ENCODE assay signal across 10 cellular contexts in the genomic region with DNA sequence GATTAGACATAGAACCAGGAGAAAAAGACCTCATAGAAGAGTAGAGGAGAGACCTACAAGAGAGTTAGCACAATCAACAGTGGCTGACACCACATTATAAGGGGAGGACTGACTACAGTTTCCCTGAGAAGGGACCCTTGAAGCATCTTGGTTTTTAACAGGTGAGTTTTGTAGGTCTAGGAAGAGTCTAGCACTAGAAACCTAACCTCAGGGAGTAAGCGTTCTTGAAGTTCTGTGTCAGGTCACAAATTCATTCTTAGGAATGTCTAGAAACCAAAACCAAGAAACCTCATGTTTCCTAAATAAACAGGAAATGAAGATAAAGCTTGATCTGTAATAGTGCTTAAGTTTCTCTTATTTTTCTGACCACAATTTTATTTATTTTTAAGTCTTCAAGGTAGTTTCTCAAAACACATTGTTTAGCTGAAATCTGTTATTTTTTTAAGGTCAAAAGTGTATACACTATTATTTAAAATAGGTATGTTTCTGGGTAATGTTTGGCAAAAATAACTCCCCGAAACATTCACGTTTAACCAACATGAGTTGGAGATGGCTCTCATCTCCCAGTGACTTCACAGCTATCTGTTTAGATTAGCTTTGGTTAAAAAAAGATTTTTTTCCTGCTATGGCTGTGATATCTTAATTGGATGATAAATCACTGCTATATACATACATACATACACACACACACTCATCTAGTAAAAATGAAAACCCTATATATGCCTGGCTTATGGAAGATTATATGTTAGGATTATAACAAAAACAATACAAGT. TPM values are rescaled to one million over a fixed set of nuclear protein-coding genes. Genes with fewer than 3 reads are reported as not detected.
DNase-seq lines count a peak whose midpoint lies in the region; ATAC-seq, FAIRE-seq and TF ChIP-seq lines count a peak whose summit lies in the region.
"Had no signal": no experiment of that assay in that cellular context is flagged by ENCODE, and none has a peak within 500 bp of the region (broad histone marks: within the 10 kb centered on the region; RNA-seq: fewer than 3 reads in every experiment).

No MANE protein-coding gene starts in this region.

- 45% methylated on average over 3 of the region's 3 CpGs for WGBS in right lobe of liver (ENCODE audit: insufficient coverage, low coverage, low lambda C conversion rate, missing lambda C conversion rate)
- WGBS in HepG2 (ENCODE audit: low lambda C conversion rate) = 97% methylated on average over 3 of the region's 3 CpGs

- no peak for TF ChIP-seq RAD21 in HepG2 (CRISPR knock-in tag; IDR thresholded peaks at IDR 0.05)

- H3K36me3 Mint-ChIP-seq in activated T-helper 1 cell treated with anti-CD3 and anti-CD28 coated beads, Interleukin-12 subunit alpha, Interleukin-12 subunit beta, Interleukin-2, Interleukin-4 antibody, amounts not matched to agents 30 ng/mL and 10 ng/mL and 1 ng/mL, durations not matched to agents 14 hours and 24 hours and 36 hours (ENCODE audit: low read depth) = peaks cover 2% of the 10 kb centered on the region

- TF ChIP-seq CTCF in right lobe of liver (IDR thresholded peaks at IDR 0.05) (no peak), HepG2 (CRISPR knock-in tag; IDR thresholded peaks at IDR 0.05) (no peak), fibroblast of villous mesenchyme (IDR thresholded peaks at IDR 0.05; ENCODE audit: insufficient read depth, low read depth, low read length) (no peak), foreskin keratinocyte (conservative IDR thresholded peaks at IDR 0.05) (no peak)

- DNase-seq in right lobe of liver = no peak
- no peak for DNase-seq in HepG2 (ENCODE audit: low spot score)
- DNase-seq in activated T-helper 1 cell treated with anti-CD3 and anti-CD28 coated beads, Interleukin-12 subunit alpha, Interleukin-12 subunit beta, Interleukin-2, Interleukin-4 antibody, amounts not matched to agents 30 ng/mL and 10 ng/mL and 1 ng/mL, durations not matched to agents 14 hours and 24 hours and 36 hours (ENCODE audit: low spot score) = no peak
- peak; percentile 87 for DNase-seq in fibroblast of villous mesenchyme (ENCODE audit: low read depth)
- no peak for DNase-seq in NCI-H345 (lab: John Stamatoyannopoulos, UW)
- no peak for DNase-seq in foreskin keratinocyte
- DNase-seq in stimulated activated CD4-positive, alpha-beta T cell treated with anti-CD3 and anti-CD28 coated beads, Interleukin-15, amount 100 ng/mL, for 24 hours = no peak
- DNase-seq: activated CD4-positive, alpha-beta T cell treated with anti-CD3 and anti-CD28 coated beads, Interleukin-2, amount 50 U/mL, for 48 hours; head of caudate nucleus had no signal

- no peak overlapping the region for H3K4me2 ChIP-seq in HepG2 (ENCODE audit: low read depth, low read length)

- POLR2A ChIA-PET in HepG2 (lab: Yijun Ruan, JAX) = no interaction called here

- peak overlapping the region in 1 of 3 donors; percentile 7 for H3K27ac ChIP-seq in right lobe of liver
- no peak overlapping the region for H3K27ac ChIP-seq in HepG2 (ENCODE audit: extremely low read length, insufficient read depth, low read length)
- H3K27ac ChIP-seq in foreskin keratinocyte = no peak overlapping the region

- H3K4me3 ChIP-seq in right lobe of liver (no peak overlapping the region), HepG2 (replicated peaks in 1 of 3; ENCODE audit: insufficient read depth in 1 of 3, low read depth in 2 of 3, low read length in 3 of 3) (no peak overlapping the region), fibroblast of villous mesenchyme (ENCODE audit: low read depth, low read length) (no peak overlapping the region)

- no peaks in the 10 kb centered on the region for H3K27me3 Mint-ChIP-seq in activated T-helper 1 cell treated with anti-CD3 and anti-CD28 coated beads, Interleukin-12 subunit alpha, Interleukin-12 subunit beta, Interleukin-2, Interleukin-4 antibody, amounts not matched to agents 30 ng/mL and 10 ng/mL and 1 ng/mL, durations not matched to agents 14 hours and 24 hours and 36 hours (ENCODE audit: insufficient read depth)

- H3K4me1 Mint-ChIP-seq in activated T-helper 1 cell treated with anti-CD3 and anti-CD28 coated beads, Interleukin-12 subunit alpha, Interleukin-12 subunit beta, Interleukin-2, Interleukin-4 antibody, amounts not matched to agents 30 ng/mL and 10 ng/mL and 1 ng/mL, durations not matched to agents 14 hours and 24 hours and 36 hours (ENCODE audit: low read depth) = peaks cover 75% of the 10 kb centered on the region

- no peak for TF ChIP-seq POLR2A in right lobe of liver (IDR thresholded peaks at IDR 0.05)
- no peak for TF ChIP-seq POLR2A in HepG2 (IDR thresholded peaks at IDR 0.05; ENCODE audit: insufficient read depth in 1 of 2, low read depth in 2 of 2, low read length in 2 of 2)

- TF ChIP-seq EP300 in HepG2 (IDR thresholded peaks at IDR 0.05; ENCODE audit: low read depth in 2 of 2, low read length in 2 of 2) (no peak), HepG2 (CRISPR knock-in tag; IDR thresholded peaks at IDR 0.05; ENCODE audit: borderline replicate concordance) (no peak)

- H2AFZ ChIP-seq in HepG2 (ENCODE audit: low read length) = no peak overlapping the region

- in situ Hi-C loops in HepG2 (cut with HindIII; ENCODE audit: extremely low pct_ligation_motif_present, low pct_unique_long_range_greater_than_20kb) = loop anchor here (25.0 kb wide), 1 partner anchor 865 kb away; the partner anchor contains the start of gene IL6ST

- peak overlapping the region; percentile 24 for H3K27ac Mint-ChIP-seq in activated T-helper 1 cell treated with anti-CD3 and anti-CD28 coated beads, Interleukin-12 subunit alpha, Interleukin-12 subunit beta, Interleukin-2, Interleukin-4 antibody, amounts not matched to agents 30 ng/mL and 10 ng/mL and 1 ng/mL, durations not matched to agents 14 hours and 24 hours and 36 hours

- H3K9ac ChIP-seq in HepG2 (ENCODE audit: insufficient read depth, low read depth, low read length) = no peak overlapping the region

- BruUV-seq in HepG2 (replicated peaks; lab: Mats Ljungman, UMichigan) = no TSS peak

- H3K9me3 ChIP-seq in right lobe of liver (no peaks in the 10 kb centered on the region), HepG2 (ENCODE audit: low read length) (no peaks in the 10 kb centered on the region)

- ATAC-seq in right lobe of liver (peak in 3 of 4 donors; percentile 9 to 13 (median 10)), HepG2 (no peak), HG03565 (IDR thresholded peaks at IDR 0.05; ENCODE audit: unreplicated experiment) (no peak), foreskin keratinocyte (no peak)

- H4K20me1 ChIP-seq in HepG2 (ENCODE audit: insufficient read depth, low read length) = peaks cover 14% of the 10 kb centered on the region

- H3K36me3 ChIP-seq in right lobe of liver = no peaks in the 10 kb centered on the region
- H3K36me3 ChIP-seq in HepG2 (replicated peaks in 1 of 2; ENCODE audit: control insufficient read depth in 1 of 2, insufficient read depth in 2 of 2, low read length in 2 of 2) = 0 out of 5 replicates have a peak, but pooled peaks cover 0 to 4% of the 10 kb centered on the region in 2 experiments

- peaks cover 92% of the 10 kb centered on the region for H3K79me2 ChIP-seq in HepG2 (ENCODE audit: insufficient read depth, low read length)

- H3K4me1 ChIP-seq in right lobe of liver (peaks cover 0 to 37% (median 11%) of the 10 kb centered on the region in 4 donors), HepG2 (ENCODE audit: insufficient read depth, low read length) (peaks cover 42% of the 10 kb centered on the region), foreskin keratinocyte (peaks cover 6% of the 10 kb centered on the region)

- peak overlapping the region; percentile 19 for H3K4me3 Mint-ChIP-seq in activated T-helper 1 cell treated with anti-CD3 and anti-CD28 coated beads, Interleukin-12 subunit alpha, Interleukin-12 subunit beta, Interleukin-2, Interleukin-4 antibody, amounts not matched to agents 30 ng/mL and 10 ng/mL and 1 ng/mL, durations not matched to agents 14 hours and 24 hours and 36 hours

- intact Hi-C loops in right lobe of liver (cut with DNase I) (no loop called here), HepG2 (cut with micrococcal nuclease; ENCODE audit: unreplicated experiment) (no loop called here)
- intact Hi-C loops in activated T-helper 1 cell treated with anti-CD3 and anti-CD28 coated beads, Interleukin-12 subunit alpha, Interleukin-12 subunit beta, Interleukin-2, Interleukin-4 antibody, amounts not matched to agents 30 ng/mL and 10 ng/mL and 1 ng/mL, durations not matched to agents 14 hours and 24 hours and 36 hours (cut with micrococcal nuclease) = loop anchor here (5.0 kb wide), 1 partner anchor 35 kb away; the partner anchor contains the start of gene MAP3K1

- FAIRE-seq in HepG2 (lab: Jason Lieb, UNC) = no peak

- CTCF ChIA-PET in HepG2 (lab: Yijun Ruan, JAX; ENCODE audit: low intra/inter-chr PET ratio, low total read pairs) = no interaction called here

- H3K9me3 Mint-ChIP-seq in activated T-helper 1 cell treated with anti-CD3 and anti-CD28 coated beads, Interleukin-12 subunit alpha, Interleukin-12 subunit beta, Interleukin-2, Interleukin-4 antibody, amounts not matched to agents 30 ng/mL and 10 ng/mL and 1 ng/mL, durations not matched to agents 14 hours and 24 hours and 36 hours = no peaks in the 10 kb centered on the region

- H3K27me3 ChIP-seq in right lobe of liver = no peaks in the 10 kb centered on the region
- H3K27me3 ChIP-seq in HepG2 (ENCODE audit: control insufficient read depth in 1 of 2, insufficient read depth in 2 of 2, low read length in 2 of 2) = no peaks in the 10 kb centered on the region
- no peaks in the 10 kb centered on the region for H3K27me3 ChIP-seq in foreskin keratinocyte

RNA-seq across cellular contexts. Expression of gene MAP3K1, which starts 37.1 kb away (rescaled TPM):
- total RNA-seq in right lobe of liver (10 to 100 TPM in 1 of 6 experiments, 1 to 10 TPM in 5; 6.3 to 10.3 (median 8.3) TPM), HepG2 (2016; rRNA removed; fragmentation: Illumina TruSeq; extraction: Trizol) (30.3 and 44.1 TPM in 2 replicates), fibroblast of villous mesenchyme (7.7 and 9.5 TPM in 2 replicates), foreskin keratinocyte (11.9 and 13.6 TPM in 2 replicates)
- total RNA-seq in HepG2 (2016; cell fraction: cytosol; rRNA removed; fragmentation: Illumina TruSeq; extraction: Trizol; ENCODE audit: low read depth) = 7.6 and 9.2 TPM in 2 replicates
- total RNA-seq in HepG2 (2016; cell fraction: insoluble cytoplasmic fraction; rRNA removed; fragmentation: Illumina TruSeq; extraction: Trizol) = 27.7 and 42.7 TPM in 2 replicates
- 9.3 and 10.6 TPM in 2 replicates for total RNA-seq in HepG2 (2016; cell fraction: membrane; rRNA removed; fragmentation: Illumina TruSeq; extraction: Trizol)
- total RNA-seq in HepG2 (2016; cell fraction: nucleus; rRNA removed; fragmentation: Illumina TruSeq; extraction: Trizol) = 31.4 and 33.7 TPM in 2 replicates
- polyA plus RNA-seq in HepG2 (2011; rRNA removed) (11.9 and 16.4 TPM in 2 replicates), foreskin keratinocyte (2.1 and 2.8 TPM in 2 replicates)
- 6.5 and 8.4 TPM in 2 replicates for polyA plus RNA-seq in HepG2 (2011; cell fraction: cytosol; rRNA removed)
- polyA plus RNA-seq in HepG2 (2011; cell fraction: nucleus; rRNA removed) = 11.8 and 12.7 TPM in 2 replicates
- 8.4 and 11.6 TPM in 2 replicates for polyA plus RNA-seq in HepG2 (2012)
- 0.38 and 0.71 TPM in 2 replicates for polyA plus RNA-seq in HepG2 (2016; cell fraction: cytosol; fragmentation: Illumina TruSeq; extraction: Trizol; ENCODE audit: low read depth)
- polyA plus RNA-seq in HepG2 (2016; cell fraction: insoluble cytoplasmic fraction; fragmentation: Illumina TruSeq; extraction: Trizol; ENCODE audit: low read depth) = 21.9 and 24.5 TPM in 2 replicates
- 2.2 and 2.8 TPM in 2 replicates for polyA plus RNA-seq in HepG2 (2016; cell fraction: membrane; fragmentation: Illumina TruSeq; extraction: Trizol; ENCODE audit: low read depth)
- 30.6 and 31.1 TPM in 2 replicates for polyA plus RNA-seq in HepG2 (2016; cell fraction: nucleus; fragmentation: Illumina TruSeq; extraction: Trizol; ENCODE audit: insufficient read depth, low read depth)
- 11.5 and 25.2 TPM in 2 replicates for polyA minus RNA-seq in HepG2 (2011; rRNA and poly(A)+ RNA removed; ENCODE audit: low replicate concordance)
- 25.8 and 27.7 TPM in 2 replicates for polyA minus RNA-seq in HepG2 (2011; cell fraction: cytosol; rRNA and poly(A)+ RNA removed)
- polyA minus RNA-seq in HepG2 (2011; cell fraction: nucleus; rRNA and poly(A)+ RNA removed) = 50.3 and 53.1 TPM in 2 replicates
- total RNA-seq in activated T-helper 1 cell treated with anti-CD3 and anti-CD28 coated beads, Interleukin-12 subunit alpha, Interleukin-12 subunit beta, Interleukin-2, Interleukin-4 antibody, amounts not matched to agents 30 ng/mL and 10 ng/mL and 1 ng/mL, durations not matched to agents 14 hours and 24 hours and 36 hours = 23.6 and 25.3 TPM in 2 replicates

RNA-seq across cellular contexts. Expression of gene SETD9, which starts 57.0 kb away (rescaled TPM):
- total RNA-seq in right lobe of liver = 10 to 100 TPM in 3 of 6 experiments, 1 to 10 TPM in 3; 4.9 to 18.8 (median 9.9) TPM
- total RNA-seq in HepG2 (2016; rRNA removed; fragmentation: Illumina TruSeq; extraction: Trizol) = 14.6 and 17.8 TPM in 2 replicates
- 29.5 and 30.1 TPM in 2 replicates for total RNA-seq in HepG2 (2016; cell fraction: cytosol; rRNA removed; fragmentation: Illumina TruSeq; extraction: Trizol; ENCODE audit: low read depth)
- 15.1 and 15.7 TPM in 2 replicates for total RNA-seq in HepG2 (2016; cell fraction: insoluble cytoplasmic fraction; rRNA removed; fragmentation: Illumina TruSeq; extraction: Trizol)
- 29.7 and 31.0 TPM in 2 replicates for total RNA-seq in HepG2 (2016; cell fraction: membrane; rRNA removed; fragmentation: Illumina TruSeq; extraction: Trizol)
- total RNA-seq in HepG2 (2016; cell fraction: nucleus; rRNA removed; fragmentation: Illumina TruSeq; extraction: Trizol) = 12.8 and 14.0 TPM in 2 replicates
- polyA plus RNA-seq in HepG2 (2011; rRNA removed) = 4.8 and 5.5 TPM in 2 replicates
- 2.7 and 3.0 TPM in 2 replicates for polyA plus RNA-seq in HepG2 (2011; cell fraction: cytosol; rRNA removed)
- polyA plus RNA-seq in HepG2 (2011; cell fraction: nucleus; rRNA removed) = 1.7 and 2.6 TPM in 2 replicates
- polyA plus RNA-seq in HepG2 (2012) = 5.7 and 6.0 TPM in 2 replicates
- 25.5 and 31.1 TPM in 2 replicates for polyA plus RNA-seq in HepG2 (2016; cell fraction: cytosol; fragmentation: Illumina TruSeq; extraction: Trizol; ENCODE audit: low read depth)
- 12.3 and 13.7 TPM in 2 replicates for polyA plus RNA-seq in HepG2 (2016; cell fraction: insoluble cytoplasmic fraction; fragmentation: Illumina TruSeq; extraction: Trizol; ENCODE audit: low read depth)
- 23.9 and 28.6 TPM in 2 replicates for polyA plus RNA-seq in HepG2 (2016; cell fraction: membrane; fragmentation: Illumina TruSeq; extraction: Trizol; ENCODE audit: low read depth)
- polyA plus RNA-seq in HepG2 (2016; cell fraction: nucleus; fragmentation: Illumina TruSeq; extraction: Trizol; ENCODE audit: insufficient read depth, low read depth) = 15.5 and 17.4 TPM in 2 replicates
- polyA minus RNA-seq in HepG2 (2011; rRNA and poly(A)+ RNA removed; ENCODE audit: low replicate concordance) = 2.7 TPM in 2 replicates
- polyA minus RNA-seq in HepG2 (2011; cell fraction: cytosol; rRNA and poly(A)+ RNA removed) = 3.3 and 4.5 TPM in 2 replicates
- polyA minus RNA-seq in HepG2 (2011; cell fraction: nucleus; rRNA and poly(A)+ RNA removed) = 8.5 and 9.9 TPM in 2 replicates
- 13.6 and 14.9 TPM in 2 replicates for total RNA-seq in activated T-helper 1 cell treated with anti-CD3 and anti-CD28 coated beads, Interleukin-12 subunit alpha, Interleukin-12 subunit beta, Interleukin-2, Interleukin-4 antibody, amounts not matched to agents 30 ng/mL and 10 ng/mL and 1 ng/mL, durations not matched to agents 14 hours and 24 hours and 36 hours
- total RNA-seq in fibroblast of villous mesenchyme = 7.3 and 9.3 TPM in 2 replicates
- total RNA-seq in foreskin keratinocyte = 5.5 and 10.9 TPM in 2 replicates
- 3.1 and 6.1 TPM in 2 replicates for polyA plus RNA-seq in foreskin keratinocyte

Comparison
In these comparisons a context has a peak if more than half of its experiments do, and no peak if none do; other contexts are left out.
1. ATAC-seq: peak in right lobe of liver (3 of 4); none in HepG2 (single experiment), HG03565 (single experiment) and foreskin keratinocyte (single experiment).